ENCODE assay signal across 22 cellular contexts in genomic region chr20:52365688-52366087, GRCh38.
A peak's percentile ranks its signal among the peaks of the same experiment; 100 is the strongest.
DNase-seq lines count a peak whose midpoint lies in the region; ATAC-seq, FAIRE-seq and TF ChIP-seq lines count a peak whose summit lies in the region.
"Had no signal": no experiment of that assay in that cellular context is flagged by ENCODE, and none has a peak within 500 bp of the region (broad histone marks: within the 10 kb centered on the region; RNA-seq: fewer than 3 reads in every experiment).

No MANE protein-coding gene starts in this region.

- WGBS in IMR-90 (ENCODE audit: extremely low coverage in 2 of 2, insufficient read length in 1 of 2), 2 experiments, result 76% methylated on average over 3 of the region's 7 CpGs; no CpG with 5 or more reads in 1 of the 2 experiments
- WGBS in GM12878 (ENCODE audit: insufficient coverage, insufficient replicate concordance, low lambda C conversion rate, missing lambda C conversion rate), result 58% methylated on average over 7 of the region's 7 CpGs
- 92% methylated on average over 7 of the region's 7 CpGs for WGBS in esophagus muscularis mucosa

- POLR2A ChIA-PET in IMR-90 (lab: Charles Lee; ENCODE audit: unreplicated experiment), result no interaction called here
- POLR2A ChIA-PET in GM12878 (lab: Charles Lee), result no interaction called here

- no peak overlapping the region for H4K91ac ChIP-seq in IMR-90 (ENCODE audit: insufficient read depth, low read depth, low read length)

- dilution Hi-C loops in IMR-90 (cut with HindIII; ENCODE audit: low sequenced_read_pairs, unreplicated experiment), result no loop called here

- H4K5ac ChIP-seq in IMR-90 (ENCODE audit: low read depth, low read length), result no peak overlapping the region

- DNase-seq in IMR-90 (no peak), GM12878 (ENCODE audit: low read depth, low spot score) (no peak), esophagus muscularis mucosa (ENCODE audit: extremely low spot score) (peak; percentile 34), AG20443 (ENCODE audit: low spot score) (no peak), Karpas-422 (no peak)
- DNase-seq: 8988T; ACHN; AML-193; Caco-2; Calu3; CD4-positive, alpha-beta T cell; CD8-positive, alpha-beta T cell; DMS79 treated with DMSO at 0.1 percent for 48 hours; GF-D8 had no signal

- H3K4me3 ChIP-seq in IMR-90 (ENCODE audit: insufficient read depth, low read depth, low read length) (no peak overlapping the region), GM12878 (no peak overlapping the region), esophagus muscularis mucosa (no peak overlapping the region), Karpas-422 (ENCODE audit: low read length) (no peak overlapping the region)
- H3K4me3 ChIP-seq: BLaER1 treated with 17β-estradiol and CSF1 and Interleukin-3, amounts not matched to agents 10 nM and 100 nM had no signal

- FAIRE-seq in GM12878 (lab: Jason Lieb, UNC), result no peak
- FAIRE-seq: A204.1, D721Med, G401.6, GM12892, GM18507 had no signal

- BruUV-seq in IMR-90 (replicated peaks; lab: Mats Ljungman, UMichigan) (no TSS peak), GM12878 (replicated peaks; lab: Mats Ljungman, UMichigan) (no TSS peak)

- no peak overlapping the region for H3K4ac ChIP-seq in IMR-90 (ENCODE audit: low read depth, low read length)

- no peaks in the 10 kb centered on the region for H3K4me1 ChIP-seq in IMR-90 (ENCODE audit: control insufficient read depth, insufficient read depth, low read length)
- no peaks in the 10 kb centered on the region for H3K4me1 ChIP-seq in GM12878 (ENCODE audit: control insufficient read depth, insufficient read depth, low read length)
- no peaks in the 10 kb centered on the region for H3K4me1 ChIP-seq in esophagus muscularis mucosa
- no peaks in the 10 kb centered on the region for H3K4me1 ChIP-seq in Karpas-422 (ENCODE audit: low read length)

- H2BK15ac ChIP-seq in IMR-90 (ENCODE audit: low read depth, low read length), result no peak overlapping the region

- no peak overlapping the region for H3K4me2 ChIP-seq in IMR-90 (ENCODE audit: low read depth, low read length)
- H3K4me2 ChIP-seq in GM12878 (ENCODE audit: control insufficient read depth, insufficient read depth), result no peak overlapping the region
- no peak overlapping the region for H3K4me2 ChIP-seq in Karpas-422 (ENCODE audit: low read depth, low read length, poor library complexity, severe bottlenecking)

- H3K14ac ChIP-seq in IMR-90 (replicated peaks; ENCODE audit: low read depth, low read length), result no peak overlapping the region

- no peak overlapping the region for H2AFZ ChIP-seq in IMR-90 (replicated peaks; ENCODE audit: low read length, poor library complexity)
- no peak overlapping the region for H2AFZ ChIP-seq in GM12878 (ENCODE audit: control insufficient read depth, low read depth, low read length)
- no peak overlapping the region for H2AFZ ChIP-seq in Karpas-422 (ENCODE audit: low read length)

- H3K9me2 ChIP-seq in Karpas-422 (replicated peaks; ENCODE audit: insufficient read depth, low read length), result no peaks in the 10 kb centered on the region

- H3K18ac ChIP-seq in IMR-90 (ENCODE audit: low read depth, low read length), result no peak overlapping the region

- H3K36me3 ChIP-seq in IMR-90 (ENCODE audit: control insufficient read depth, insufficient read depth, low read length) (no peaks in the 10 kb centered on the region), GM12878 (ENCODE audit: control insufficient read depth in 2 of 2, insufficient read depth in 2 of 2, low read length in 1 of 2) (no peaks in the 10 kb centered on the region), esophagus muscularis mucosa (no peaks in the 10 kb centered on the region), Karpas-422 (ENCODE audit: insufficient read depth, low read length) (no peaks in the 10 kb centered on the region)
- H3K36me3 ChIP-seq: BLaER1 treated with 17β-estradiol and CSF1 and Interleukin-3, amounts not matched to agents 10 nM and 100 nM had no signal

- CTCF ChIA-PET in IMR-90 (lab: Yijun Ruan, JAX), result no interaction called here
- CTCF ChIA-PET in GM12878 (lab: Yijun Ruan, JAX), result interaction anchor here (1.1 kb wide), 1 partner anchor 14 kb away, joined by 3 read pairs; no protein-coding TSS in a partner anchor

- in situ Hi-C loops in IMR-90 (cut with MboI; ENCODE audit: low sequenced_read_pairs), result no loop called here
- in situ Hi-C loops in GM12878 (cut with MboI), result no loop called here

- H3K27me3 ChIP-seq in IMR-90 (ENCODE audit: control insufficient read depth, insufficient read depth, low read length) (no peaks in the 10 kb centered on the region), GM12878 (replicated peaks in 1 of 2; ENCODE audit: control insufficient read depth in 2 of 2, insufficient read depth in 2 of 2, low read length in 1 of 2) (no peaks in the 10 kb centered on the region), esophagus muscularis mucosa (no peaks in the 10 kb centered on the region), Karpas-422 (ENCODE audit: low read length) (no peaks in the 10 kb centered on the region)
- H3K27me3 ChIP-seq: BLaER1 treated with 17β-estradiol and CSF1 and Interleukin-3, amounts not matched to agents 10 nM and 100 nM had no signal

- H3K79me2 ChIP-seq in GM12878 (ENCODE audit: control insufficient read depth, insufficient read depth, low read length) (no peaks in the 10 kb centered on the region), Karpas-422 (ENCODE audit: low read length) (no peaks in the 10 kb centered on the region)

- TF ChIP-seq RAD21 in IMR-90 (IDR thresholded peaks at IDR 0.05; ENCODE audit: low read length) (no peak), GM12878 (IDR thresholded peaks at IDR 0.05; ENCODE audit: insufficient read depth, low read depth, low read length) (no peak)

- H3K56ac ChIP-seq in IMR-90 (ENCODE audit: extremely low read depth, insufficient read depth, low read length), result no peak overlapping the region

- H2AK5ac ChIP-seq in IMR-90 (ENCODE audit: low read depth, low read length), result no peak overlapping the region

- ATAC-seq in IMR-90 (ENCODE audit: low read depth) (no peak), GM12878 (no peak), HG02623 (IDR thresholded peaks at IDR 0.05; ENCODE audit: unreplicated experiment) (no peak)
- ATAC-seq: CD8-positive, alpha-beta T cell had no signal

- H3K9ac ChIP-seq in IMR-90 (ENCODE audit: low read depth, low read length) (no peak overlapping the region), GM12878 (ENCODE audit: control insufficient read depth, insufficient read depth, low read length) (no peak overlapping the region), Karpas-422 (ENCODE audit: low read length) (no peak overlapping the region)
- H3K9ac ChIP-seq: BLaER1 treated with 17β-estradiol and CSF1 and Interleukin-3, amounts not matched to agents 10 nM and 100 nM had no signal

- no peak overlapping the region for H2BK20ac ChIP-seq in IMR-90 (ENCODE audit: low read depth, low read length)

- RAD21 ChIA-PET in GM12878 (lab: Charles Lee; ENCODE audit: unreplicated experiment), result no interaction called here

- H3K79me1 ChIP-seq in IMR-90 (ENCODE audit: low read depth in 1 of 2, low read length in 2 of 2), result no peaks in the 10 kb centered on the region

- SMC1A ChIA-PET in GM12878 (lab: Charles Lee; ENCODE audit: uncharacterized antibody, unreplicated experiment), result no interaction called here

- H3K9me3 ChIP-seq in IMR-90 (ENCODE audit: control insufficient read depth, insufficient read depth, low read length) (no peaks in the 10 kb centered on the region), GM12878 (replicated peaks; ENCODE audit: control insufficient read depth, insufficient read depth, low read length) (no peaks in the 10 kb centered on the region), esophagus muscularis mucosa (no peaks in the 10 kb centered on the region), Karpas-422 (ENCODE audit: low read length) (no peaks in the 10 kb centered on the region)

- no peaks in the 10 kb centered on the region for H3K9me1 ChIP-seq in IMR-90 (ENCODE audit: insufficient read depth, low read length)

- H3K23ac ChIP-seq in IMR-90 (ENCODE audit: low read depth, low read length), result no peak overlapping the region

- TF ChIP-seq EP300 in GM12878 (IDR thresholded peaks at IDR 0.05; ENCODE audit: borderline replicate concordance in 1 of 2, control insufficient read depth in 1 of 2, low read depth in 2 of 2, low read length in 2 of 2), result no peak
- no peak for TF ChIP-seq EP300 in esophagus muscularis mucosa (IDR thresholded peaks at IDR 0.05)

- H2AK9ac ChIP-seq in IMR-90 (replicated peaks; ENCODE audit: low read depth, low read length, poor library complexity), result peak overlapping the region; percentile 72

- TF ChIP-seq POLR2A in IMR-90 (IDR thresholded peaks at IDR 0.05; ENCODE audit: low read depth, low read length) (no peak), GM12878 (IDR thresholded peaks at IDR 0.05; ENCODE audit: low read depth, low read length) (no peak), esophagus muscularis mucosa (IDR thresholded peaks at IDR 0.05; ENCODE audit: low read depth) (no peak)

- H3K27ac ChIP-seq in IMR-90 (ENCODE audit: insufficient read depth, low read length) (no peak overlapping the region), GM12878 (ENCODE audit: control insufficient read depth, insufficient read depth) (no peak overlapping the region), esophagus muscularis mucosa (replicated peaks in 1 of 4) (no peak overlapping the region), Karpas-422 (ENCODE audit: low read length) (no peak overlapping the region)
- H3K27ac ChIP-seq: BLaER1 treated with 17β-estradiol and CSF1 and Interleukin-3, amounts not matched to agents 10 nM and 100 nM; C4-2B had no signal

- H4K20me1 ChIP-seq in IMR-90 (ENCODE audit: insufficient read depth, low read length) (no peaks in the 10 kb centered on the region), GM12878 (ENCODE audit: control insufficient read depth, insufficient read depth) (no peaks in the 10 kb centered on the region), Karpas-422 (ENCODE audit: insufficient read depth, low read depth, low read length) (no peaks in the 10 kb centered on the region)
- H4K20me1 ChIP-seq: BLaER1 treated with 17β-estradiol and CSF1 and Interleukin-3, amounts not matched to agents 10 nM and 100 nM had no signal

- no peak overlapping the region for H4K8ac ChIP-seq in IMR-90 (ENCODE audit: low read depth in 2 of 2, low read length in 2 of 2)

- H2BK120ac ChIP-seq in IMR-90 (ENCODE audit: low read depth, low read length), result no peak overlapping the region

- intact Hi-C loops in IMR-90 (cut with micrococcal nuclease) (no loop called here), GM12878 (cut with micrococcal nuclease; ENCODE audit: unreplicated experiment) (no loop called here), esophagus muscularis mucosa (cut with DNase I) (no loop called here)

- H2BK5ac ChIP-seq in IMR-90 (ENCODE audit: low read depth, low read length, poor library complexity, severe bottlenecking), result no peak overlapping the region

- TF ChIP-seq CTCF in IMR-90 (conservative IDR thresholded peaks at IDR 0.05; ENCODE audit: low read depth, low read length), result no peak
- no peak for TF ChIP-seq CTCF in GM12878 (IDR thresholded peaks at IDR 0.05 in 2 of 3, conservative IDR thresholded peaks at IDR 0.05 in 1 of 3; ENCODE audit: control insufficient read depth in 2 of 3, extremely low read depth in 1 of 3, insufficient read depth in 1 of 3, low read depth in 3 of 3, low read length in 3 of 3)
- TF ChIP-seq CTCF in esophagus muscularis mucosa (IDR thresholded peaks at IDR 0.05), result no peak

TF ChIP-seq in IMR-90, 13 proteins besides CTCF, POLR2A, EP300 and RAD21 (continues in another document):
- no peak for TF ChIP-seq FOS (IDR thresholded peaks at IDR 0.05; ENCODE audit: low read depth, low read length)

TF ChIP-seq in GM12878, 131 proteins besides CTCF, POLR2A, EP300 and RAD21 (continues in another document):
- TF ChIP-seq STAT3 (IDR thresholded peaks at IDR 0.05; ENCODE audit: low read depth, low read length), result no peak
